Comparison of ENCODE assay signal across 8 cellular contexts in the genomic region with DNA sequence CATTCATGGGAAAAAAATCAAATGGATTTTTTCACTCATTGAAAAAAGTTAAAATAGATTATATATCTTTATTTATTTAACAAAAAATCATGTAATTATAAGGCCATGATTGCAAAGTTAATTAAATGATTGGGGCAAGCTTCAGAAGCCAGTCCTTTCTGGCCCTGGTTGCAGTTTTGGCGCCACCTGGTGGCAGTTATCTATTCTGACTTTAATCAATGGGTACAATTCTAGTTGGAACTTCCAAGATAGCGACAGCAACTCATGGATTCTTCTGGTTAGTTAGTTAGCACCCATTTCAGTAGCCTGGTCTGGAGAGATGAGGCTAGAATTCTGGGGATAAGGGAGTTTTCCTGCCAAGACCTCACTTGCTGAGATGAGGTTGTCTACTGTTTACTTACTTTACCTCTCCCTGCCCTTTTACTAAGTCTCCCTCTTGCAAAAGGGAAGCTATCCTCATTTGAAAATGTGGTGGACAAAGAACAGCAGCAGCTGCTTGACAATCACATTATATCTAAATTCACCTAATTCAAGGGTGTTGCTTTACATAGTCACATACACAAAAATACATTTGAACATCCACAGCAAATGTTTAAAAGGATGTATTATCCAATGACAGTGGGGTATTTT. TPM values are rescaled to one million over a fixed set of nuclear protein-coding genes. Genes with fewer than 3 reads are reported as not detected.
A peak's percentile ranks its signal among the peaks of the same experiment; 100 is the strongest.
DNase-seq lines count a peak whose midpoint lies in the region; ATAC-seq, FAIRE-seq and TF ChIP-seq lines count a peak whose summit lies in the region.

No MANE protein-coding gene starts in this region.

- H3K4me1 ChIP-seq in Panc1 (ENCODE audit: control insufficient read depth, insufficient read depth, low read length): no peaks in the 10 kb centered on the region

- intact Hi-C loops in Panc1 (cut with micrococcal nuclease; ENCODE audit: unreplicated experiment): loop anchor here (2.0 to 10.0 kb wide), 3 partner anchors 326 to 498 kb away; a partner anchor contains a TSS

- peak; percentile 96 for TF ChIP-seq CTCF in Panc1 (IDR thresholded peaks at IDR 0.05)
- TF ChIP-seq CTCF in neural crest cell (conservative IDR thresholded peaks at IDR 0.05): peak; percentile 95

- no peak overlapping the region for H3K4me3 Mint-ChIP-seq in activated T-cell treated with anti-CD3 and anti-CD28 coated beads, Interleukin-2, amount 50 U/mL, for 4 hours
- H3K4me3 Mint-ChIP-seq in neural crest cell: no peak overlapping the region
- H3K4me3 Mint-ChIP-seq in stimulated activated memory B cell treated with anti-CD40 and anti-IgM and Interleukin-4, amounts not matched to agents 10 μg/mL and 1 μg/mL and 100 μg/mL, for 72 hours: no peak overlapping the region

- CTCF ChIA-PET in Panc1 (lab: Charles Lee): interaction anchor here (0.5 to 1.8 kb wide), 13 partner anchors 10 to 499 kb away, joined by 3 to 23 read pairs (median 4); no protein-coding TSS in a partner anchor

- H3K36me3 ChIP-seq in Panc1 (ENCODE audit: control insufficient read depth, insufficient read depth, low read length): peaks cover 24% of the 10 kb centered on the region

- H3K9me3 Mint-ChIP-seq in activated T-cell treated with anti-CD3 and anti-CD28 coated beads, Interleukin-2, amount 50 U/mL, for 4 hours: no peaks in the 10 kb centered on the region
- no peaks in the 10 kb centered on the region for H3K9me3 Mint-ChIP-seq in neural crest cell
- H3K9me3 Mint-ChIP-seq in stimulated activated memory B cell treated with anti-CD40 and anti-IgM and Interleukin-4, amounts not matched to agents 10 μg/mL and 1 μg/mL and 100 μg/mL, for 72 hours: no peaks in the 10 kb centered on the region

- DNase-seq in HT1080 (ENCODE audit: low read depth) (peak; percentile 56), Panc1 (ENCODE audit: low read depth, low spot score) (peak; percentile 60), fibroblast of peridontal ligament (ENCODE audit: extremely low read depth) (peak; percentile 75), neural crest cell (ENCODE audit: low read depth, low spot score) (peak; percentile 70), superior temporal gyrus (ENCODE audit: extremely low spot score) (peak; percentile 92)
- DNase-seq in activated T-cell treated with anti-CD3 and anti-CD28 coated beads, Interleukin-2, amount 50 U/mL, for 4 hours: peak; percentile 54

- H3K27me3 Mint-ChIP-seq in activated T-cell treated with anti-CD3 and anti-CD28 coated beads, Interleukin-2, amount 50 U/mL, for 4 hours (ENCODE audit: low read depth): no peaks in the 10 kb centered on the region
- no peaks in the 10 kb centered on the region for H3K27me3 Mint-ChIP-seq in neural crest cell (ENCODE audit: low read depth)
- H3K27me3 Mint-ChIP-seq in stimulated activated memory B cell treated with anti-CD40 and anti-IgM and Interleukin-4, amounts not matched to agents 10 μg/mL and 1 μg/mL and 100 μg/mL, for 72 hours: no peaks in the 10 kb centered on the region

- no peaks in the 10 kb centered on the region for H3K27me3 ChIP-seq in Panc1 (ENCODE audit: control insufficient read depth, insufficient read depth, low read length)

- H3K4me1 Mint-ChIP-seq in activated T-cell treated with anti-CD3 and anti-CD28 coated beads, Interleukin-2, amount 50 U/mL, for 4 hours (ENCODE audit: low read depth): no peaks in the 10 kb centered on the region
- no peaks in the 10 kb centered on the region for H3K4me1 Mint-ChIP-seq in neural crest cell
- no peaks in the 10 kb centered on the region for H3K4me1 Mint-ChIP-seq in stimulated activated memory B cell treated with anti-CD40 and anti-IgM and Interleukin-4, amounts not matched to agents 10 μg/mL and 1 μg/mL and 100 μg/mL, for 72 hours

- in situ Hi-C loops in Panc1 (cut with HindIII; ENCODE audit: low pct_unique_long_range_greater_than_20kb, low sequenced_read_pairs): no loop called here

- no peak overlapping the region for H3K27ac ChIP-seq in Panc1 (ENCODE audit: low read length)

- H3K4me3 ChIP-seq in Panc1 (ENCODE audit: low read depth in 2 of 2, low read length in 2 of 2): no peak overlapping the region

- peak; percentile 74 for ATAC-seq in Panc1
- no peak for ATAC-seq in activated T-cell treated with anti-CD3 and anti-CD28 coated beads, Interleukin-2, amount 50 U/mL, for 4 hours
- no peak for ATAC-seq in stimulated activated memory B cell treated with anti-CD40 and anti-IgM and Interleukin-4, amounts not matched to agents 10 μg/mL and 1 μg/mL and 100 μg/mL, for 72 hours

- no peaks in the 10 kb centered on the region for H3K9me3 ChIP-seq in Panc1 (ENCODE audit: control insufficient read depth, insufficient read depth, low read depth, low read length)

- no peak overlapping the region for H3K27ac Mint-ChIP-seq in neural crest cell (ENCODE audit: unreplicated experiment)
- no peak overlapping the region for H3K27ac Mint-ChIP-seq in stimulated activated memory B cell treated with anti-CD40 and anti-IgM and Interleukin-4, amounts not matched to agents 10 μg/mL and 1 μg/mL and 100 μg/mL, for 72 hours

- peaks cover 21% of the 10 kb centered on the region for H3K36me3 Mint-ChIP-seq in activated T-cell treated with anti-CD3 and anti-CD28 coated beads, Interleukin-2, amount 50 U/mL, for 4 hours (ENCODE audit: insufficient read depth)
- H3K36me3 Mint-ChIP-seq in neural crest cell (ENCODE audit: low read depth): peaks cover 8% of the 10 kb centered on the region
- peaks cover 14% of the 10 kb centered on the region for H3K36me3 Mint-ChIP-seq in stimulated activated memory B cell treated with anti-CD40 and anti-IgM and Interleukin-4, amounts not matched to agents 10 μg/mL and 1 μg/mL and 100 μg/mL, for 72 hours

- POLR2A ChIA-PET in Panc1 (lab: Charles Lee): interaction anchor here (0.6 to 1.0 kb wide), 3 partner anchors 109 to 656 kb away, joined by 3 to 10 read pairs (median 9); no protein-coding TSS in a partner anchor

- no TSS peak for BruUV-seq in Panc1 (replicated peaks; lab: Mats Ljungman, UMichigan)

- FAIRE-seq in G401.6 (lab: Jason Lieb, UNC): peak; percentile 89

RNA-seq across cellular contexts. Expression of a gene that starts 42.3 kb away (rescaled TPM):
- total RNA-seq in HT1080 (2014; rRNA removed; shearing (Covaris generic)): 46.9 and 49.1 TPM in 2 replicates
- 33.9 and 42.0 TPM in 2 replicates for polyA plus RNA-seq in HT1080 (2015; cell fraction: cytosol; rRNA removed)
- 89.0 and 105 TPM in 2 replicates for polyA plus RNA-seq in HT1080 (2015; cell fraction: nucleus; rRNA removed)
- total RNA-seq in Panc1 (2021; ENCODE audit: unreplicated experiment): 41.2 TPM
- polyA plus RNA-seq in Panc1 (2012; ENCODE audit: insufficient read length): 12.2 TPM
- 10 to 100 TPM; 48.8 to 54.6 (median 52.8) TPM for total RNA-seq in activated T-cell treated with anti-CD3 and anti-CD28 coated beads, Interleukin-2, amount 50 U/mL, for 4 hours
- total RNA-seq in neural crest cell: 24.7 and 25.7 TPM in 2 replicates
